8 cellular contexts compared by ENCODE assay signal in genomic region chr3:49339593-49339946, GRCh38. TPM values are rescaled to one million over a fixed set of nuclear protein-coding genes. Genes with fewer than 3 reads are reported as not detected.
DNase-seq lines count a peak whose midpoint lies in the region; ATAC-seq and TF ChIP-seq lines count a peak whose summit lies in the region.

No MANE protein-coding gene starts in this region.

- CTCF ChIA-PET in T-cell (lab: Charles Lee): interaction anchor here (0.6 to 2.9 kb wide), 18 partner anchors 12 to 593 kb away, joined by 3 to 58 read pairs (median 7); partner anchors contain the start of genes DAG1 (in 1 of the 2), GPX1 (in 1 of the 2), NICN1 (in 1 of the 2) and QRICH1 (in 1 of the 2)

- H3K4me3 Mint-ChIP-seq in T-cell: peak overlapping the region; percentile 92 to 97 (median 95)

- ATAC-seq in HG02642 (IDR thresholded peaks at IDR 0.05; ENCODE audit: poor library complexity, unreplicated experiment) (peak; percentile 23), T-cell (replicated peaks in 1 of 4) (peak; percentile 0 to 1 (median 0)), lung (ENCODE audit: insufficient read depth, low FRiP score) (peak; percentile 2), HG02623 (IDR thresholded peaks at IDR 0.05; ENCODE audit: unreplicated experiment) (no peak)

- 1 to 2% methylated on average over 17 of the region's 17 CpGs for WGBS in lung, 2 donors
- WGBS in thymus: 1% methylated on average over 17 of the region's 17 CpGs

- peak overlapping the region; percentile 97 to 100 for H3K27ac Mint-ChIP-seq in T-cell

- H3K36me3 Mint-ChIP-seq in T-cell: peaks cover 15% of the 10 kb centered on the region

- H3K27me3 ChIP-seq in lung (ENCODE audit: control insufficient read depth, insufficient read depth) (no peaks in the 10 kb centered on the region), thymus (ENCODE audit: control insufficient read depth, insufficient read depth) (no peaks in the 10 kb centered on the region)

- POLR2A ChIA-PET in T-cell (lab: Charles Lee): interaction anchor here (0.6 to 1.5 kb wide), 10 partner anchors 9 to 131 kb away, joined by 3 to 10 read pairs (median 4); partner anchors contain the start of genes RHOA (in 1 of the 2) and TCTA (in 1 of the 2)

- H3K27ac ChIP-seq in cingulate gyrus (ENCODE audit: low read depth, low read length): peak overlapping the region; percentile 81
- H3K27ac ChIP-seq in lung (ENCODE audit: low read depth in 1 of 2, low read length in 1 of 2): peak overlapping the region; percentile 96 to 100
- H3K27ac ChIP-seq in thymus (ENCODE audit: low read depth): peak overlapping the region; percentile 100

- DNase-seq in COLO668 (lab: John Stamatoyannopoulos, UW; ENCODE audit: unreplicated experiment): peak; percentile 48
- DNase-seq in T-cell: peak in 6 of 34 experiments; percentile 3 to 24 (median 12)
- DNase-seq in lung (ENCODE audit: low spot score): peak; percentile 47
- no peak for DNase-seq in DMS153 (lab: John Stamatoyannopoulos, UW)

- H3K27me3 Mint-ChIP-seq in T-cell: no peaks in the 10 kb centered on the region

- H3K9me3 ChIP-seq in lung (ENCODE audit: control insufficient read depth in 2 of 2, insufficient read depth in 1 of 2, low read length in 1 of 2) (no peaks in the 10 kb centered on the region), thymus (ENCODE audit: control insufficient read depth) (no peaks in the 10 kb centered on the region)

- no peaks in the 10 kb centered on the region for H3K9me3 Mint-ChIP-seq in T-cell

- no peak for TF ChIP-seq CTCF in lung (IDR thresholded peaks at IDR 0.05; ENCODE audit: control extremely low read depth, extremely low read depth)

- H3K4me1 ChIP-seq in lung (ENCODE audit: control insufficient read depth in 2 of 2, insufficient read depth in 2 of 2, low read length in 2 of 2) (peaks cover 4 to 12% of the 10 kb centered on the region in 2 donors), thymus (ENCODE audit: control insufficient read depth, insufficient read depth, low read length) (peaks cover 22% of the 10 kb centered on the region)

- H3K4me3 ChIP-seq in lung: peak overlapping the region; percentile 89
- peak overlapping the region; percentile 95 for H3K4me3 ChIP-seq in thymus (ENCODE audit: low read length)

- peaks cover 42 to 51% (median 48%) of the 10 kb centered on the region in 3 donors for H3K4me1 Mint-ChIP-seq in T-cell

- H3K36me3 ChIP-seq in lung (ENCODE audit: control insufficient read depth in 2 of 2, insufficient read depth in 2 of 2, low read length in 2 of 2): peaks cover 3 to 7% of the 10 kb centered on the region in 2 donors
- peaks cover 8% of the 10 kb centered on the region for H3K36me3 ChIP-seq in thymus (ENCODE audit: control insufficient read depth, insufficient read depth)

RNA-seq across cellular contexts. Expression of gene USP4, which starts 0.3 kb away (rescaled TPM):
- 100 to 1,000 TPM; 101 to 107 (median 103) TPM for total RNA-seq in T-cell
- 10 to 100 TPM; 67.1 to 72.4 TPM for total RNA-seq in lung
- 10 to 100 TPM; 39.4 to 42.2 TPM for polyA plus RNA-seq in lung
- polyA plus RNA-seq in thymus: 57.8 TPM

RNA-seq across cellular contexts. Expression of gene GPX1, which starts 18.6 kb away (rescaled TPM):
- total RNA-seq in T-cell (10 to 100 TPM; 45.1 to 87.5 (median 73.8) TPM), lung (100 to 1,000 TPM; 106 to 464 TPM)
- polyA plus RNA-seq in lung (100 to 1,000 TPM; 567 to 879 TPM), thymus (384 TPM)
